Comparison of ENCODE assay signal across 1 cellular context in the genomic region with DNA sequence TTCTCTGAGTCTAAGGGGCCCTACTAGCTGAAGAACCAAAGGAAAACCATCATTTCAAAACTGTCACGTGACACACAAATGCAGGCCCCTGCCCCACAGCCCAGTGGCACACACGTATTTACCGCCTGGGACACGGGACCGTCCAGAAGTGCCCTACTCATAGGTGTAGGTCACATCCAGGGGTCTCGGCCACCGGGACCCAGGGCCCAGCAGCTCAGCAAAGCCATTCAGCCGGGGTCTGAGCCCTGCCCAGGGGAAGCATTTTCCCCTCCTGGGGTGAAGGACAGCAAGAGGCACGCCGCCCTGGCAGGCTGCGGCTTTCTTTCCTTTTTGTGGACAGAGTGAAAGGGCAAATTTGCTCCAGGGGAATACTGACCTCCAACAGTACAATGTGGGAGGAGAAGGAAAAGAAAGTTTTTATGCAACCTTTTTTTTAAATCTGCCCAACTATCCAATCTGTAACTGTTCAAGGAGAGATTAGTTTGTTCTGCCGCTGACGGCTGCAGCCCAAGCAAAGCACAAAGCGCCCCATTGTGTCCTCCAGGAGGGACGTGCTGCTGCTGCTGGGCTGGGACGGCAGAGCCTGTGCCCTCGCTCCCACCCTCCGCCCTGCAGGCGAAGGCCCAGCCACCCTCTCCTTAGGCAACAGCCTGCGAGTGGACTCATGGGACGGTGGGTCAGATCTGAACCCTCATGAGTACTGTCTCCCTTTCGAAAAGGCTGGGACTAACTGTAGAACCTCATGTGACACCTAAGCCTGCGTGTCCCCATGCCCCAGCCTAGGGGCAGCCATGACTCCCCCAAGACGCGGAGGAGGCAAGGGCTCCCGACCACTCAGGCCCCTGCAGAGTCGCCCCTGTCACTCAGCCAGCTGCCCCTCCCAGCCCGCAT.
TF ChIP-seq lines count a peak whose summit lies in the region.

No MANE protein-coding gene starts in this region.

TF ChIP-seq in SK-N-SH treated with all-trans-retinoic acid at 6 μM for 48 hours, 23 proteins besides CTCF, POLR2A, EP300 and RAD21 (continued from another document):
- TF ChIP-seq, protein P1, sequence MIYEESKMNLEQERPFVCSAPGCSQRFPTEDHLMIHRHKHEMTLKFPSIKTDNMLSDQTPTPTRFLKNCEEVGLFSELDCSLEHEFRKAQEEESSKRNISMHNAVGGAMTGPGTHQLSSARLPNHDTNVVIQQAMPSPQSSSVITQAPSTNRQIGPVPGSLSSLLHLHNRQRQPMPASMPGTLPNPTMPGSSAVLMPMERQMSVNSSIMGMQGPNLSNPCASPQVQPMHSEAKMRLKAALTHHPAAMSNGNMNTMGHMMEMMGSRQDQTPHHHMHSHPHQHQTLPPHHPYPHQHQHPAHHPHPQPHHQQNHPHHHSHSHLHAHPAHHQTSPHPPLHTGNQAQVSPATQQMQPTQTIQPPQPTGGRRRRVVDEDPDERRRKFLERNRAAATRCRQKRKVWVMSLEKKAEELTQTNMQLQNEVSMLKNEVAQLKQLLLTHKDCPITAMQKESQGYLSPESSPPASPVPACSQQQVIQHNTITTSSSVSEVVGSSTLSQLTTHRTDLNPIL (CRISPR knock-in tag; IDR thresholded peaks at IDR 0.05; ENCODE audit: low read depth), result no peak
- TF ChIP-seq RARB (CRISPR knock-in tag; IDR thresholded peaks at IDR 0.05) (no peak), ZNF565 (CRISPR knock-in tag; conservative IDR thresholded peaks at IDR 0.05; ENCODE audit: low read depth) (no peak), ZFP3 (CRISPR knock-in tag; IDR thresholded peaks at IDR 0.05) (no peak)
